In genomic region chr7:50358306-50358705, GRCh38 we compare ENCODE assay signal across 19 cellular contexts. TPM values are rescaled to one million over a fixed set of nuclear protein-coding genes. Genes with fewer than 3 reads are reported as not detected.
DNase-seq lines count a peak whose midpoint lies in the region; ATAC-seq, FAIRE-seq and TF ChIP-seq lines count a peak whose summit lies in the region.
"Had no signal": no experiment of that assay in that cellular context is flagged by ENCODE, and none has a peak within 500 bp of the region (broad histone marks: within the 10 kb centered on the region; RNA-seq: fewer than 3 reads in every experiment).

No MANE protein-coding gene starts in this region.

- H3K27me3 ChIP-seq in K562 (ENCODE audit: control insufficient read depth in 2 of 2, insufficient read depth in 2 of 2, low read length in 2 of 2) (no peaks in the 10 kb centered on the region), thymus (ENCODE audit: control insufficient read depth, insufficient read depth) (no peaks in the 10 kb centered on the region), BE2C (peaks cover 13% of the 10 kb centered on the region), dorsolateral prefrontal cortex (peaks cover 0 to 27% (median 0%) of the 10 kb centered on the region in 45 donors)
- H3K27me3 ChIP-seq: esophagus squamous epithelium had no signal

- H3K27ac Mint-ChIP-seq in activated naive CD4-positive, alpha-beta T cell treated with anti-CD3 and anti-CD28 coated beads for 36 hours, result peak overlapping the region; percentile 100
- peak overlapping the region; percentile 80 for H3K27ac Mint-ChIP-seq in activated B cell treated with CpG ODN at 0.5 μM for 24 hours

- H3K4me2 ChIP-seq in K562 (ENCODE audit: insufficient read depth, low read length), result no peak overlapping the region
- H3K4me2 ChIP-seq: SK-N-SH had no signal

- 71% methylated on average over 9 of the region's 9 CpGs for WGBS in K562 (ENCODE audit: insufficient coverage, low coverage, missing lambda C conversion rate)
- WGBS in thymus, result 37% methylated on average over 9 of the region's 9 CpGs

- H3K27ac ChIP-seq in K562 (ENCODE audit: extremely low read depth, low read depth, low read length), result peak overlapping the region; percentile 60
- H3K27ac ChIP-seq in thymus (ENCODE audit: low read depth), result peak overlapping the region; percentile 99
- no peak overlapping the region for H3K27ac ChIP-seq in dorsolateral prefrontal cortex
- H3K27ac ChIP-seq: lower lobe of right lung had no signal

- ATAC-seq in activated B cell treated with CpG ODN at 0.5 μM for 24 hours (ENCODE audit: low read depth), result no peak
- no peak for ATAC-seq in K562
- ATAC-seq: lower lobe of right lung, Panc1 had no signal

- intact Hi-C loops in activated naive CD4-positive, alpha-beta T cell treated with anti-CD3 and anti-CD28 coated beads for 36 hours (cut with micrococcal nuclease), result loop anchor here (1.0 kb wide), 1 partner anchor 9 kb away; no protein-coding TSS in a partner anchor
- intact Hi-C loops in activated B cell treated with CpG ODN at 0.5 μM for 24 hours (cut with micrococcal nuclease), result no loop called here
- intact Hi-C loops in K562 (cut with micrococcal nuclease), result loop anchor here (2.0 kb wide), 1 partner anchor 18 kb away; no protein-coding TSS in a partner anchor
- intact Hi-C loops in dorsolateral prefrontal cortex (cut with DNase I), result no loop called here

- no peak for FAIRE-seq in K562 (lab: Jason Lieb, UNC)
- FAIRE-seq: bronchial epithelial cell, TTC549 had no signal

- H3K4me3 ChIP-seq in K562, result no peak overlapping the region
- H3K4me3 ChIP-seq in thymus (ENCODE audit: low read length), result no peak overlapping the region
- H3K4me3 ChIP-seq in BE2C (ENCODE audit: low read depth, low read length), result no peak overlapping the region
- H3K4me3 ChIP-seq in dorsolateral prefrontal cortex, result no peak overlapping the region
- H3K4me3 ChIP-seq: esophagus squamous epithelium, lower lobe of right lung had no signal

- H3K9me1 ChIP-seq in K562 (ENCODE audit: control insufficient read depth, insufficient read depth, low read length), result no peaks in the 10 kb centered on the region

- no peak for TF ChIP-seq EP300 in K562 (IDR thresholded peaks at IDR 0.05; ENCODE audit: low read length)

- in situ Hi-C loops in K562 (cut with MboI), result no loop called here

- H3K9ac ChIP-seq in K562 (ENCODE audit: insufficient read depth in 1 of 2, low read depth in 2 of 2, low read length in 2 of 2), result peak overlapping the region in 1 of 2 experiments; percentile 77; a peak in 1 of 4 replicates
- H3K9ac ChIP-seq: SK-N-SH had no signal

- BruUV-seq in K562 (replicated peaks; lab: Mats Ljungman, UMichigan), result no TSS peak

- H4K20me1 ChIP-seq in K562 (replicated peaks; ENCODE audit: control insufficient read depth, insufficient read depth, low read length), result no peaks in the 10 kb centered on the region

- no peaks in the 10 kb centered on the region for H3K9me3 ChIP-seq in K562 (replicated peaks; ENCODE audit: control insufficient read depth, insufficient read depth, low read depth, low read length)
- no peaks in the 10 kb centered on the region for H3K9me3 ChIP-seq in thymus (ENCODE audit: control insufficient read depth)
- no peaks in the 10 kb centered on the region for H3K9me3 ChIP-seq in BE2C
- H3K9me3 ChIP-seq: esophagus squamous epithelium, lower lobe of right lung, SK-N-SH had no signal

- no peak for TF ChIP-seq POLR2A in K562 (conservative IDR thresholded peaks at IDR 0.05)

- CTCF ChIA-PET in activated naive CD4-positive, alpha-beta T cell treated with anti-CD3 and anti-CD28 coated beads for 36 hours (lab: Charles Lee), result interaction anchor here (0.6 to 18.5 kb wide), 6 partner anchors 9 to 215 kb away, joined by 3 to 264 read pairs (median 3); no protein-coding TSS in a partner anchor
- CTCF ChIA-PET in activated B cell treated with CpG ODN at 0.5 μM for 24 hours (lab: Charles Lee), result interaction anchor here (1.2 kb wide), 1 partner anchor 12 kb away, joined by 4 read pairs; no protein-coding TSS in a partner anchor
- CTCF ChIA-PET in K562 (lab: Yijun Ruan, JAX; ENCODE audit: low intra/inter-chr PET ratio), result no interaction called here

- no peaks in the 10 kb centered on the region for H3K27me3 Mint-ChIP-seq in activated naive CD4-positive, alpha-beta T cell treated with anti-CD3 and anti-CD28 coated beads for 36 hours (ENCODE audit: low read depth)
- H3K27me3 Mint-ChIP-seq in activated B cell treated with CpG ODN at 0.5 μM for 24 hours, result no peaks in the 10 kb centered on the region

- no peak for TF ChIP-seq RAD21 in K562 (CRISPR knock-in tag; conservative IDR thresholded peaks at IDR 0.05 in 1 of 2, IDR thresholded peaks at IDR 0.05 in 1 of 2)

- POLR2A ChIA-PET in activated B cell treated with CpG ODN at 0.5 μM for 24 hours (lab: Charles Lee), result interaction anchor here (1.0 to 1.5 kb wide), 3 partner anchors 9 to 11 kb away, joined by 3 to 4 read pairs (median 3); no protein-coding TSS in a partner anchor
- POLR2A ChIA-PET in K562 (lab: Yijun Ruan, JAX), result interaction anchor here (1.1 kb wide), 1 partner anchor 155 kb away, joined by 3 read pairs; no protein-coding TSS in a partner anchor

- peak; percentile 64 for DNase-seq in activated naive CD4-positive, alpha-beta T cell treated with anti-CD3 and anti-CD28 coated beads for 36 hours
- DNase-seq in activated naive CD4-positive, alpha-beta T cell treated with Interleukin-2 at 50 U/mL for 16 hours, result no peak
- DNase-seq in activated B cell treated with CpG ODN at 0.5 μM for 24 hours, result no peak
- DNase-seq in K562 (ENCODE audit: extremely low read depth in 1 of 4, low spot score in 3 of 4), result peak in 1 of 4 experiments; percentile 21
- no peak for DNase-seq in BE2C
- no peak for DNase-seq in NCI-H226
- no peak for DNase-seq in dorsolateral prefrontal cortex
- DNase-seq: esophagus squamous epithelium; lower lobe of right lung; NCI-H1436; NCI-H2171 treated with DMSO at 0.1 percent for 48 hours; SK-N-SH; stimulated activated naive CD4-positive, alpha-beta T cell treated with Interleukin-2 at 50 U/mL for 16 hours had no signal

- H3K4me3 Mint-ChIP-seq in activated naive CD4-positive, alpha-beta T cell treated with anti-CD3 and anti-CD28 coated beads for 36 hours, result peak overlapping the region; percentile 53
- H3K4me3 Mint-ChIP-seq in activated B cell treated with CpG ODN at 0.5 μM for 24 hours, result no peak overlapping the region
- H3K4me3 Mint-ChIP-seq: neural crest cell had no signal

- H3K36me3 ChIP-seq in K562 (ENCODE audit: control insufficient read depth, insufficient read depth, low read length) (peaks cover 72% of the 10 kb centered on the region), thymus (ENCODE audit: control insufficient read depth, insufficient read depth) (peaks cover 45% of the 10 kb centered on the region), BE2C (no peaks in the 10 kb centered on the region)
- H3K36me3 ChIP-seq: esophagus squamous epithelium had no signal

- no peaks in the 10 kb centered on the region for H3K9me3 Mint-ChIP-seq in activated naive CD4-positive, alpha-beta T cell treated with anti-CD3 and anti-CD28 coated beads for 36 hours
- no peaks in the 10 kb centered on the region for H3K9me3 Mint-ChIP-seq in activated B cell treated with CpG ODN at 0.5 μM for 24 hours
- H3K9me3 Mint-ChIP-seq: neural crest cell had no signal

- TF ChIP-seq CTCF in activated B cell treated with CpG ODN at 0.5 μM for 24 hours (IDR thresholded peaks at IDR 0.05) (no peak), K562 (IDR thresholded peaks at IDR 0.05 in 2 of 3, conservative IDR thresholded peaks at IDR 0.05 in 1 of 3; ENCODE audit: insufficient read depth in 2 of 3, low read depth in 1 of 3, low read length in 3 of 3) (no peak), BE2C (IDR thresholded peaks at IDR 0.05; ENCODE audit: low read depth, low read length) (no peak), dorsolateral prefrontal cortex (IDR thresholded peaks at IDR 0.05 in 54 of 56, conservative IDR thresholded peaks at IDR 0.05 in 2 of 56; ENCODE audit: low read depth in 1 of 56, partially characterized antibody in 56 of 56) (no peak)

- H2AFZ ChIP-seq in K562 (ENCODE audit: low read depth, low read length), result no peak overlapping the region

- peaks cover 59 to 80% of the 10 kb centered on the region in 2 experiments for H3K4me1 ChIP-seq in K562 (replicated peaks in 1 of 2; ENCODE audit: control insufficient read depth in 2 of 2, insufficient read depth in 2 of 2, low read length in 2 of 2)
- H3K4me1 ChIP-seq in thymus (ENCODE audit: control insufficient read depth, insufficient read depth, low read length), result peaks cover 69% of the 10 kb centered on the region
- no peaks in the 10 kb centered on the region for H3K4me1 ChIP-seq in BE2C

- peaks cover 91% of the 10 kb centered on the region for H3K36me3 Mint-ChIP-seq in activated naive CD4-positive, alpha-beta T cell treated with anti-CD3 and anti-CD28 coated beads for 36 hours (ENCODE audit: low read depth)
- H3K36me3 Mint-ChIP-seq in activated B cell treated with CpG ODN at 0.5 μM for 24 hours (ENCODE audit: low read depth), result peaks cover 96% of the 10 kb centered on the region

- peaks cover 74% of the 10 kb centered on the region for H3K79me2 ChIP-seq in K562 (ENCODE audit: control insufficient read depth, insufficient read depth, low read length)

- peaks cover 98% of the 10 kb centered on the region for H3K4me1 Mint-ChIP-seq in activated naive CD4-positive, alpha-beta T cell treated with anti-CD3 and anti-CD28 coated beads for 36 hours (ENCODE audit: low read depth)
- peaks cover 94% of the 10 kb centered on the region for H3K4me1 Mint-ChIP-seq in activated B cell treated with CpG ODN at 0.5 μM for 24 hours
- H3K4me1 Mint-ChIP-seq: neural crest cell had no signal

RNA-seq across cellular contexts. Expression of gene IKZF1, which starts 53.8 kb away (rescaled TPM):
- total RNA-seq in activated naive CD4-positive, alpha-beta T cell treated with anti-CD3 and anti-CD28 coated beads for 36 hours, result 100 to 1,000 TPM; 213 to 226 TPM
- 301 and 325 TPM in 2 replicates for total RNA-seq in activated B cell treated with CpG ODN at 0.5 μM for 24 hours
- 53.3 and 122 TPM in 2 replicates for total RNA-seq in K562 (2011; cell fraction: chromatin; rRNA removed; ENCODE audit: low replicate concordance)
- total RNA-seq in K562 (2011; cell fraction: nucleolus; rRNA removed), result 37.5 and 50.9 TPM in 2 replicates
- 76.8 and 139 TPM in 2 replicates for total RNA-seq in K562 (2011; cell fraction: nucleoplasm; rRNA removed)
- 66.5 and 98.0 TPM in 2 replicates for total RNA-seq in K562 (2014; rRNA removed)
- 43.8 and 45.6 TPM in 2 replicates for total RNA-seq in K562 (2014; rRNA removed; fragmentation: Illumina TruSeq; extraction: Trizol)
- total RNA-seq in K562 (2015; rRNA removed; fragmentation: Illumina TruSeq; extraction: Trizol), result 43.4 and 44.7 TPM in 2 replicates
- 85.3 and 96.6 TPM in 2 replicates for total RNA-seq in K562 (2021)
- 28.4 and 36.2 TPM in 2 replicates for polyA plus RNA-seq in K562 (2011; rRNA removed)
- 34.4 and 57.9 TPM in 2 replicates for polyA plus RNA-seq in K562 (2011; cell fraction: cytosol; rRNA removed)
- 43.0 and 50.8 TPM in 2 replicates for polyA plus RNA-seq in K562 (2011; cell fraction: nucleus; rRNA removed)
- 35.8 and 46.0 TPM in 2 replicates for polyA plus RNA-seq in K562 (2012)
- polyA plus RNA-seq in K562 (2014; fragmentation: Illumina TruSeq; extraction: Trizol), result 37.3 and 50.3 TPM in 2 replicates
- 10 to 100 TPM; 12.6 to 14.7 TPM for polyA plus RNA-seq in K562 (2014; fragmentation: Nextera tagmentation; extraction: Ambion mirVana)
- 30.9 and 37.2 TPM in 2 replicates for polyA plus RNA-seq in K562 (2014; rRNA removed)
- 82.8 and 85.1 TPM in 2 replicates for polyA minus RNA-seq in K562 (2011; rRNA and poly(A)+ RNA removed)
- 60.8 and 72.3 TPM in 2 replicates for polyA minus RNA-seq in K562 (2011; cell fraction: cytosol; rRNA and poly(A)+ RNA removed)
- polyA minus RNA-seq in K562 (2011; cell fraction: nucleus; rRNA and poly(A)+ RNA removed), result 77.0 and 96.0 TPM in 2 replicates
- polyA plus RNA-seq in thymus, result 99.0 TPM
- not detected for polyA plus RNA-seq in BE2C (2012; ENCODE audit: insufficient read depth, insufficient read length, low read depth)
- total RNA-seq in dorsolateral prefrontal cortex, result 10 to 100 TPM in 18 of 120 experiments, 1 to 10 TPM in 102; 1.7 to 15.4 (median 6.4) TPM
- total RNA-seq: bronchial epithelial cell, HT1080 had no signal
- polyA plus RNA-seq: SK-N-SH had no signal

Comparison
In these comparisons a context has a peak if more than half of its experiments do, and no peak if none do; other contexts are left out.
1. H3K27ac ChIP-seq: peak in K562 (single experiment) and thymus (single experiment); none in dorsolateral prefrontal cortex (0 of 59).
2. intact Hi-C loops: an anchor here in activated naive CD4-positive, alpha-beta T cell treated with anti-CD3 and anti-CD28 coated beads for 36 hours (1.0 kb wide) and K562 (2.0 kb wide); none called in activated B cell treated with CpG ODN at 0.5 μM for 24 hours and dorsolateral prefrontal cortex.